ENCODE assay signal across 20 cellular contexts in the genomic region with DNA sequence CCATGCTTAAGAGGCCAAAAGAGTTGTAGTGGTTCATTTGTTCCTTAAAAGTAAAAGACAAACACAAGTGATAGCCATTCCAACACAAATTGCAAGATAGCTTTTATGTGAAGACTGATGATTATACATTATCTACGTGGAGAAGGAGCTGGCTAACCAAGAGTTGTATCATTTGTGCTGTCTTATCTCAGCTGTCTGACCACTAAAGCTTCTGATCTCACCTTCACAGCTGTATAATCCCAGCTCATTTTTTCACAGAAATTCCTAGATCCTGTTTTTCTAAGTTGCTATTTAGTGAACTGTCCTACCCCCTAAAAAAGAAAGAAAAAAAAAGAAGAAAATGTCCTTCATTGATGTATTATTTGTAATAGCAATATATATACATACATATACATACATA. TPM values are rescaled to one million over a fixed set of nuclear protein-coding genes. Genes with fewer than 3 reads are reported as not detected.
DNase-seq lines count a peak whose midpoint lies in the region; ATAC-seq, FAIRE-seq and TF ChIP-seq lines count a peak whose summit lies in the region.
"Had no signal": no experiment of that assay in that cellular context is flagged by ENCODE, and none has a peak within 500 bp of the region (broad histone marks: within the 10 kb centered on the region; RNA-seq: fewer than 3 reads in every experiment).

No MANE protein-coding gene starts in this region.

- TF ChIP-seq EP300 in K562 (IDR thresholded peaks at IDR 0.05; ENCODE audit: low read length) = peak; percentile 91

- H3K79me2 ChIP-seq in SU-DHL-6 (ENCODE audit: insufficient read depth, low read length) (peaks cover 100% of the 10 kb centered on the region), K562 (ENCODE audit: control insufficient read depth, insufficient read depth, low read length) (peaks cover 100% of the 10 kb centered on the region)

- H3K4me3 Mint-ChIP-seq in activated naive CD8-positive, alpha-beta T cell treated with anti-CD3 and anti-CD28 coated beads, Interleukin-2, amount 50 U/mL, for 24 hours = no peak overlapping the region
- H3K4me3 Mint-ChIP-seq: CD4-positive, alpha-beta T cell had no signal

- peak overlapping the region; percentile 25; the same call in 1 of the 2 replicates for H3K27ac ChIP-seq in SU-DHL-6 (ENCODE audit: low read depth, low read length)
- peak overlapping the region; percentile 42; the same call in 1 of the 3 replicates for H3K27ac ChIP-seq in K562 (ENCODE audit: extremely low read depth, low read depth, low read length)
- H3K27ac ChIP-seq: SJCRH30 had no signal

- CTCF ChIA-PET in K562 (lab: Yijun Ruan, JAX; ENCODE audit: low intra/inter-chr PET ratio) = no interaction called here

- H3K36me3 Mint-ChIP-seq in activated naive CD8-positive, alpha-beta T cell treated with anti-CD3 and anti-CD28 coated beads, Interleukin-2, amount 50 U/mL, for 24 hours (ENCODE audit: low read depth) = no peaks in the 10 kb centered on the region

- DNase-seq in GM19239 (ENCODE audit: insufficient read length, low spot score) = no peak
- peak in 2 of 4 experiments; percentile 45 to 69 for DNase-seq in K562 (ENCODE audit: extremely low read depth in 1 of 4, low spot score in 3 of 4)
- no peak for DNase-seq in activated naive CD8-positive, alpha-beta T cell treated with anti-CD3 and anti-CD28 coated beads, Interleukin-2, amount 50 U/mL, for 24 hours
- DNase-seq in NCI-H2196 treated with DMSO at 0.1 percent for 48 hours (lab: John Stamatoyannopoulos, UW; ENCODE audit: unreplicated experiment) = no peak
- DNase-seq in 8988T = no peak
- DNase-seq: CD4-positive, alpha-beta T cell; COR-L47; DMS 273 treated with DMSO at 0.1 percent for 48 hours; DMS79 treated with DMSO at 0.1 percent for 48 hours; NCI-H1092; NCI-H1436 treated with DMSO at 0.1 percent for 48 hours; NCI-H1930; NCI-H226; NCI-H510A treated with DMSO at 0.1 percent for 48 hours; NCI-H748 treated with DMSO at 0.1 percent for 48 hours had no signal

- no peaks in the 10 kb centered on the region for H3K9me1 ChIP-seq in K562 (ENCODE audit: control insufficient read depth, insufficient read depth, low read length)

- no peak for TF ChIP-seq RAD21 in K562 (CRISPR knock-in tag; conservative IDR thresholded peaks at IDR 0.05 in 1 of 2, IDR thresholded peaks at IDR 0.05 in 1 of 2)

- WGBS in K562 (ENCODE audit: insufficient coverage, low coverage, missing lambda C conversion rate) = 0% methylated on average over 1 of the region's 1 CpG

- TF ChIP-seq CTCF in SU-DHL-6 (IDR thresholded peaks at IDR 0.05; ENCODE audit: insufficient read depth, low read length, poor library complexity, severe bottlenecking) (no peak), K562 (IDR thresholded peaks at IDR 0.05 in 2 of 3, conservative IDR thresholded peaks at IDR 0.05 in 1 of 3; ENCODE audit: insufficient read depth in 2 of 3, low read depth in 1 of 3, low read length in 3 of 3) (no peak)

- in situ Hi-C loops in K562 (cut with MboI) = no loop called here

- intact Hi-C loops in K562 (cut with micrococcal nuclease) = no loop called here

- peaks cover 44% of the 10 kb centered on the region for H3F3A ChIP-seq in SU-DHL-6 (ENCODE audit: insufficient read depth)

- no peak overlapping the region for H3K27ac Mint-ChIP-seq in activated naive CD8-positive, alpha-beta T cell treated with anti-CD3 and anti-CD28 coated beads, Interleukin-2, amount 50 U/mL, for 24 hours
- H3K27ac Mint-ChIP-seq: CD4-positive, alpha-beta T cell had no signal

- H2AFZ ChIP-seq in SU-DHL-6 (ENCODE audit: low read depth, low read length, severe bottlenecking) (no peak overlapping the region), K562 (ENCODE audit: low read depth, low read length) (no peak overlapping the region)

- no peak overlapping the region for H3K9ac ChIP-seq in SU-DHL-6 (ENCODE audit: low read length)
- peak overlapping the region in 1 of 2 experiments; percentile 26; a peak in 1 of 4 replicates for H3K9ac ChIP-seq in K562 (ENCODE audit: insufficient read depth in 1 of 2, low read depth in 2 of 2, low read length in 2 of 2)

- H3K4me2 ChIP-seq in SU-DHL-6 (ENCODE audit: low read depth, low read length, poor library complexity, severe bottlenecking) = peak overlapping the region; percentile 100
- H3K4me2 ChIP-seq in K562 (ENCODE audit: insufficient read depth, low read length) = peak overlapping the region; percentile 58; the same call in 1 of the 2 replicates

- H3K36me3 ChIP-seq in SU-DHL-6 (ENCODE audit: low read length) (peaks cover 22% of the 10 kb centered on the region; the same call in 1 of the 2 replicates), K562 (ENCODE audit: control insufficient read depth, insufficient read depth, low read length) (peaks cover 10% of the 10 kb centered on the region; the same call in 1 of the 3 replicates)
- H3K36me3 ChIP-seq: SJCRH30 had no signal

- H3K27me3 Mint-ChIP-seq in activated naive CD8-positive, alpha-beta T cell treated with anti-CD3 and anti-CD28 coated beads, Interleukin-2, amount 50 U/mL, for 24 hours = no peaks in the 10 kb centered on the region
- H3K27me3 Mint-ChIP-seq: CD4-positive, alpha-beta T cell had no signal

- peaks cover 21 to 56% of the 10 kb centered on the region in 2 experiments for H3K4me1 ChIP-seq in K562 (replicated peaks in 1 of 2; ENCODE audit: control insufficient read depth in 2 of 2, insufficient read depth in 2 of 2, low read length in 2 of 2)
- H3K4me1 ChIP-seq: SJCRH30 had no signal

- no peaks in the 10 kb centered on the region for H3K9me3 Mint-ChIP-seq in activated naive CD8-positive, alpha-beta T cell treated with anti-CD3 and anti-CD28 coated beads, Interleukin-2, amount 50 U/mL, for 24 hours
- H3K9me3 Mint-ChIP-seq: CD4-positive, alpha-beta T cell had no signal

- FAIRE-seq in GM19239 (lab: Jason Lieb, UNC) = peak; percentile 78
- FAIRE-seq in K562 (lab: Jason Lieb, UNC) = peak; percentile 70
- FAIRE-seq: H54, RCC 7860 had no signal

- peaks cover 63% of the 10 kb centered on the region for H3K4me1 Mint-ChIP-seq in activated naive CD8-positive, alpha-beta T cell treated with anti-CD3 and anti-CD28 coated beads, Interleukin-2, amount 50 U/mL, for 24 hours

- no peak overlapping the region for H3K4me3 ChIP-seq in SU-DHL-6 (ENCODE audit: insufficient read depth, low read length, poor library complexity, severe bottlenecking)
- no peak overlapping the region for H3K4me3 ChIP-seq in K562
- H3K4me3 ChIP-seq: SJCRH30 had no signal

- no peaks in the 10 kb centered on the region for H3K9me2 ChIP-seq in SU-DHL-6 (replicated peaks; ENCODE audit: insufficient read depth, low read length)

- BruUV-seq in K562 (replicated peaks; lab: Mats Ljungman, UMichigan) = no TSS peak

- peaks cover 46% of the 10 kb centered on the region for H4K20me1 ChIP-seq in SU-DHL-6 (ENCODE audit: low read depth, low read length)
- H4K20me1 ChIP-seq in K562 (replicated peaks; ENCODE audit: control insufficient read depth, insufficient read depth, low read length) = no peaks in the 10 kb centered on the region

- ATAC-seq in K562 = peak; percentile 36
- no peak for ATAC-seq in GM21381 (IDR thresholded peaks at IDR 0.05; ENCODE audit: unreplicated experiment)
- ATAC-seq in activated naive CD8-positive, alpha-beta T cell treated with anti-CD3 and anti-CD28 coated beads, Interleukin-2, amount 50 U/mL, for 24 hours = no peak

- TF ChIP-seq POLR2A in K562 (conservative IDR thresholded peaks at IDR 0.05) = no peak

- H3K9me3 ChIP-seq in SU-DHL-6 (ENCODE audit: insufficient read depth, low read length) (no peaks in the 10 kb centered on the region), K562 (replicated peaks; ENCODE audit: control insufficient read depth, insufficient read depth, low read depth, low read length) (no peaks in the 10 kb centered on the region)
- H3K9me3 ChIP-seq: SJCRH30 had no signal

- no peaks in the 10 kb centered on the region for H3K27me3 ChIP-seq in SU-DHL-6 (ENCODE audit: low read length)
- no peaks in the 10 kb centered on the region for H3K27me3 ChIP-seq in K562 (ENCODE audit: control insufficient read depth in 2 of 2, insufficient read depth in 2 of 2, low read length in 2 of 2)
- H3K27me3 ChIP-seq: SJCRH30 had no signal

- POLR2A ChIA-PET in K562 (lab: Yijun Ruan, JAX) = interaction anchor here (0.8 to 3.8 kb wide), 5 partner anchors 8 to 52 kb away, joined by 3 to 24 read pairs (median 8); a partner anchor contains a TSS

TF ChIP-seq in K562, 482 proteins besides CTCF, POLR2A, EP300 and RAD21 (continues in another document):
- TF ChIP-seq ARID1B (IDR thresholded peaks at IDR 0.05) = peak; percentile 95
- TF ChIP-seq, protein P1, sequence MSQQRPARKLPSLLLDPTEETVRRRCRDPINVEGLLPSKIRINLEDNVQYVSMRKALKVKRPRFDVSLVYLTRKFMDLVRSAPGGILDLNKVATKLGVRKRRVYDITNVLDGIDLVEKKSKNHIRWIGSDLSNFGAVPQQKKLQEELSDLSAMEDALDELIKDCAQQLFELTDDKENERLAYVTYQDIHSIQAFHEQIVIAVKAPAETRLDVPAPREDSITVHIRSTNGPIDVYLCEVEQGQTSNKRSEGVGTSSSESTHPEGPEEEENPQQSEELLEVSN (IDR thresholded peaks at IDR 0.05; ENCODE audit: borderline replicate concordance in 1 of 2, extremely low read depth in 1 of 2, insufficient read depth in 1 of 2, insufficient read length in 1 of 2, low read depth in 1 of 2, low read length in 1 of 2, poor library complexity in 1 of 2, severe bottlenecking in 1 of 2) = no peak

RNA-seq across cellular contexts. Expression of a gene that starts 9.8 kb away (rescaled TPM):
- 21.7 and 68.0 TPM in 2 replicates for total RNA-seq in K562 (2011; cell fraction: chromatin; rRNA removed; ENCODE audit: low replicate concordance)
- 11.3 and 18.0 TPM in 2 replicates for total RNA-seq in K562 (2011; cell fraction: nucleolus; rRNA removed)
- total RNA-seq in K562 (2011; cell fraction: nucleoplasm; rRNA removed) = 45.8 and 75.7 TPM in 2 replicates
- 19.8 and 24.0 TPM in 2 replicates for total RNA-seq in K562 (2014; rRNA removed)
- 20.4 and 23.6 TPM in 2 replicates for total RNA-seq in K562 (2014; rRNA removed; fragmentation: Illumina TruSeq; extraction: Trizol)
- 22.1 and 24.5 TPM in 2 replicates for total RNA-seq in K562 (2015; rRNA removed; fragmentation: Illumina TruSeq; extraction: Trizol)
- total RNA-seq in K562 (2021) = 25.1 and 26.6 TPM in 2 replicates
- polyA plus RNA-seq in K562 (2011; rRNA removed) = 11.5 and 16.8 TPM in 2 replicates
- 10.2 and 10.7 TPM in 2 replicates for polyA plus RNA-seq in K562 (2011; cell fraction: cytosol; rRNA removed)
- 22.8 and 27.5 TPM in 2 replicates for polyA plus RNA-seq in K562 (2011; cell fraction: nucleus; rRNA removed)
- 20.8 and 21.4 TPM in 2 replicates for polyA plus RNA-seq in K562 (2012)
- 20.0 and 22.0 TPM in 2 replicates for polyA plus RNA-seq in K562 (2014; fragmentation: Illumina TruSeq; extraction: Trizol)
- polyA plus RNA-seq in K562 (2014; fragmentation: Nextera tagmentation; extraction: Ambion mirVana) = 1 to 10 TPM; 3.2 to 3.8 TPM
- polyA plus RNA-seq in K562 (2014; rRNA removed) = 17.0 and 17.8 TPM in 2 replicates
- 19.0 and 21.8 TPM in 2 replicates for polyA minus RNA-seq in K562 (2011; rRNA and poly(A)+ RNA removed)
- polyA minus RNA-seq in K562 (2011; cell fraction: cytosol; rRNA and poly(A)+ RNA removed) = 8.5 and 11.0 TPM in 2 replicates
- 20.2 and 24.8 TPM in 2 replicates for polyA minus RNA-seq in K562 (2011; cell fraction: nucleus; rRNA and poly(A)+ RNA removed)
